5 cellular contexts compared by ENCODE assay signal in genomic region chr10:70942125-70942524, GRCh38.
"Had no signal": no experiment of that assay in that cellular context is flagged by ENCODE, and none has a peak within 500 bp of the region (broad histone marks: within the 10 kb centered on the region; RNA-seq: fewer than 3 reads in every experiment).

No MANE protein-coding gene starts in this region.

- H2AFZ ChIP-seq: GM23338 had no signal

- H3K4me2 ChIP-seq: GM23338 had no signal

- H3K4me3 ChIP-seq: GM23338, K562 had no signal

- H3K9me3 Mint-ChIP-seq: GM23338, H9 had no signal

- H3K4me3 Mint-ChIP-seq: GM23338, H9 had no signal

- ATAC-seq: GM23338, K562 had no signal

- DNase-seq: H9, HCEC 1CT, IMR-90 had no signal

- H3K27ac Mint-ChIP-seq: GM23338 had no signal

- H3K4me1 Mint-ChIP-seq: H9 had no signal
